ENCODE assay signal across 1 cellular context in the genomic region with DNA sequence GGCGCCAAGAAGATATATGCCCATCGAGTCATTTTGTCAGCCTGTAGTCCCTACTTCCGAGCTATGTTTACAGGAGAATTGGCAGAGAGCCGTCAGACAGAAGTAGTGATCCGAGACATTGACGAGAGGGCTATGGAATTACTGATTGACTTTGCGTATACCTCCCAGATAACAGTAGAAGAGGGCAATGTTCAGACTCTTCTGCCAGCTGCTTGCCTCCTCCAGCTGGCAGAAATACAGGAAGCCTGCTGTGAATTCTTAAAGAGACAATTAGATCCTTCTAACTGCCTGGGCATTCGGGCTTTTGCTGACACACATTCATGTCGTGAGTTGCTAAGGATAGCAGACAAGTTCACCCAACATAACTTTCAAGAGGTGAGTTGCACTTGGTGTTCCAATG.
TF ChIP-seq lines count a peak whose summit lies in the region.

No MANE protein-coding gene starts in this region.

TF ChIP-seq in liver, 16 proteins besides CTCF, POLR2A, EP300 and RAD21 (continued from another document):
- TF ChIP-seq, protein P1, sequence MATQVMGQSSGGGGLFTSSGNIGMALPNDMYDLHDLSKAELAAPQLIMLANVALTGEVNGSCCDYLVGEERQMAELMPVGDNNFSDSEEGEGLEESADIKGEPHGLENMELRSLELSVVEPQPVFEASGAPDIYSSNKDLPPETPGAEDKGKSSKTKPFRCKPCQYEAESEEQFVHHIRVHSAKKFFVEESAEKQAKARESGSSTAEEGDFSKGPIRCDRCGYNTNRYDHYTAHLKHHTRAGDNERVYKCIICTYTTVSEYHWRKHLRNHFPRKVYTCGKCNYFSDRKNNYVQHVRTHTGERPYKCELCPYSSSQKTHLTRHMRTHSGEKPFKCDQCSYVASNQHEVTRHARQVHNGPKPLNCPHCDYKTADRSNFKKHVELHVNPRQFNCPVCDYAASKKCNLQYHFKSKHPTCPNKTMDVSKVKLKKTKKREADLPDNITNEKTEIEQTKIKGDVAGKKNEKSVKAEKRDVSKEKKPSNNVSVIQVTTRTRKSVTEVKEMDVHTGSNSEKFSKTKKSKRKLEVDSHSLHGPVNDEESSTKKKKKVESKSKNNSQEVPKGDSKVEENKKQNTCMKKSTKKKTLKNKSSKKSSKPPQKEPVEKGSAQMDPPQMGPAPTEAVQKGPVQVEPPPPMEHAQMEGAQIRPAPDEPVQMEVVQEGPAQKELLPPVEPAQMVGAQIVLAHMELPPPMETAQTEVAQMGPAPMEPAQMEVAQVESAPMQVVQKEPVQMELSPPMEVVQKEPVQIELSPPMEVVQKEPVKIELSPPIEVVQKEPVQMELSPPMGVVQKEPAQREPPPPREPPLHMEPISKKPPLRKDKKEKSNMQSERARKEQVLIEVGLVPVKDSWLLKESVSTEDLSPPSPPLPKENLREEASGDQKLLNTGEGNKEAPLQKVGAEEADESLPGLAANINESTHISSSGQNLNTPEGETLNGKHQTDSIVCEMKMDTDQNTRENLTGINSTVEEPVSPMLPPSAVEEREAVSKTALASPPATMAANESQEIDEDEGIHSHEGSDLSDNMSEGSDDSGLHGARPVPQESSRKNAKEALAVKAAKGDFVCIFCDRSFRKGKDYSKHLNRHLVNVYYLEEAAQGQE (IDR thresholded peaks at IDR 0.05) = no peak
- TF ChIP-seq, protein P2, sequence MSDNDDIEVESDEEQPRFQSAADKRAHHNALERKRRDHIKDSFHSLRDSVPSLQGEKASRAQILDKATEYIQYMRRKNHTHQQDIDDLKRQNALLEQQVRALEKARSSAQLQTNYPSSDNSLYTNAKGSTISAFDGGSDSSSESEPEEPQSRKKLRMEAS (IDR thresholded peaks at IDR 0.05) = no peak
- TF ChIP-seq HNF4A (conservative IDR thresholded peaks at IDR 0.05) = peak; percentile 63 to 68
- no peak for TF ChIP-seq TAF1 (conservative IDR thresholded peaks at IDR 0.05)
- TF ChIP-seq, protein P3, sequence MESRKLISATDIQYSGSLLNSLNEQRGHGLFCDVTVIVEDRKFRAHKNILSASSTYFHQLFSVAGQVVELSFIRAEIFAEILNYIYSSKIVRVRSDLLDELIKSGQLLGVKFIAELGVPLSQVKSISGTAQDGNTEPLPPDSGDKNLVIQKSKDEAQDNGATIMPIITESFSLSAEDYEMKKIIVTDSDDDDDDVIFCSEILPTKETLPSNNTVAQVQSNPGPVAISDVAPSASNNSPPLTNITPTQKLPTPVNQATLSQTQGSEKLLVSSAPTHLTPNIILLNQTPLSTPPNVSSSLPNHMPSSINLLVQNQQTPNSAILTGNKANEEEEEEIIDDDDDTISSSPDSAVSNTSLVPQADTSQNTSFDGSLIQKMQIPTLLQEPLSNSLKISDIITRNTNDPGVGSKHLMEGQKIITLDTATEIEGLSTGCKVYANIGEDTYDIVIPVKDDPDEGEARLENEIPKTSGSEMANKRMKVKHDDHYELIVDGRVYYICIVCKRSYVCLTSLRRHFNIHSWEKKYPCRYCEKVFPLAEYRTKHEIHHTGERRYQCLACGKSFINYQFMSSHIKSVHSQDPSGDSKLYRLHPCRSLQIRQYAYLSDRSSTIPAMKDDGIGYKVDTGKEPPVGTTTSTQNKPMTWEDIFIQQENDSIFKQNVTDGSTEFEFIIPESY (IDR thresholded peaks at IDR 0.05) = no peak
- no peak for TF ChIP-seq FOXA2 (IDR thresholded peaks at IDR 0.05)
- peak; percentile 29 to 31 for TF ChIP-seq RXRA (IDR thresholded peaks at IDR 0.05)
- TF ChIP-seq NR2F2 (IDR thresholded peaks at IDR 0.05) = no peak
- no peak for TF ChIP-seq YY1 (IDR thresholded peaks at IDR 0.05)
- TF ChIP-seq HNF4G (IDR thresholded peaks at IDR 0.05) = peak; percentile 35
- TF ChIP-seq EGR1 (IDR thresholded peaks at IDR 0.05; ENCODE audit: low read depth in 2 of 2) = no peak
